9 cellular contexts compared by ENCODE assay signal in genomic region chr7:99373086-99374066, GRCh38. TPM values are rescaled to one million over a fixed set of nuclear protein-coding genes. Genes with fewer than 3 reads are reported as not detected.
DNase-seq lines count a peak whose midpoint lies in the region; ATAC-seq, FAIRE-seq and TF ChIP-seq lines count a peak whose summit lies in the region.
"Had no signal": no experiment of that assay in that cellular context is flagged by ENCODE, and none has a peak within 500 bp of the region (broad histone marks: within the 10 kb centered on the region; RNA-seq: fewer than 3 reads in every experiment).

No MANE protein-coding gene starts in this region.

- intact Hi-C loops in lower lobe of right lung (cut with DNase I), result no loop called here
- intact Hi-C loops in transverse colon (cut with DNase I; ENCODE audit: low total_unique reads), result no loop called here

- no peaks in the 10 kb centered on the region for H3K9me3 ChIP-seq in astrocyte (ENCODE audit: insufficient read depth, low read depth, low read length)
- H3K9me3 ChIP-seq in lower lobe of right lung, result no peaks in the 10 kb centered on the region
- H3K9me3 ChIP-seq in transverse colon, result no peaks in the 10 kb centered on the region

- H3K4me1 ChIP-seq in astrocyte (ENCODE audit: insufficient read depth, low read length), result peaks cover 3% of the 10 kb centered on the region
- peaks cover 52% of the 10 kb centered on the region for H3K4me1 ChIP-seq in lower lobe of right lung
- H3K4me1 ChIP-seq in transverse colon, result peaks cover 0 to 33% (median 26%) of the 10 kb centered on the region in 4 donors

- H3K4me3 Mint-ChIP-seq in activated naive CD4-positive, alpha-beta T cell treated with anti-CD3 and anti-CD28 coated beads, Interleukin-2, amount 10 ng/mL, durations not matched to agents 7 days and 5 days, result peak overlapping the region; percentile 74
- H3K4me3 Mint-ChIP-seq in astrocyte (ENCODE audit: unreplicated experiment), result peak overlapping the region; percentile 79

- peak overlapping the region; percentile 78 for H2AFZ ChIP-seq in astrocyte (ENCODE audit: low read depth, low read length)

- in situ Hi-C loops in transverse colon (cut with MboI; ENCODE audit: low pct_ligation_motif_present in 1 of 4, low pct_unique_long_range_greater_than_20kb in 1 of 4, low sequenced_read_pairs in 3 of 4), result no loop called here

- H3K27me3 Mint-ChIP-seq in activated naive CD4-positive, alpha-beta T cell treated with anti-CD3 and anti-CD28 coated beads, Interleukin-2, amount 10 ng/mL, durations not matched to agents 7 days and 5 days, result no peaks in the 10 kb centered on the region
- H3K27me3 Mint-ChIP-seq in astrocyte (ENCODE audit: low read depth, unreplicated experiment), result no peaks in the 10 kb centered on the region

- H3K36me3 ChIP-seq in astrocyte (ENCODE audit: insufficient read depth, low read length), result peaks cover 6% of the 10 kb centered on the region
- H3K36me3 ChIP-seq in lower lobe of right lung, result peaks cover 25% of the 10 kb centered on the region
- no peaks in the 10 kb centered on the region for H3K36me3 ChIP-seq in transverse colon

- TF ChIP-seq CTCF in astrocyte (IDR thresholded peaks at IDR 0.05; ENCODE audit: insufficient read depth, low read depth, low read length), result no peak
- TF ChIP-seq CTCF in lower lobe of right lung (IDR thresholded peaks at IDR 0.05), result no peak
- no peak for TF ChIP-seq CTCF in transverse colon (IDR thresholded peaks at IDR 0.05)

- H3K27ac Mint-ChIP-seq in activated naive CD4-positive, alpha-beta T cell treated with anti-CD3 and anti-CD28 coated beads, Interleukin-2, amount 10 ng/mL, durations not matched to agents 7 days and 5 days, result peak overlapping the region; percentile 79
- H3K27ac Mint-ChIP-seq in astrocyte (ENCODE audit: unreplicated experiment), result peak overlapping the region; percentile 53

- peaks cover 13% of the 10 kb centered on the region for H3K36me3 Mint-ChIP-seq in activated naive CD4-positive, alpha-beta T cell treated with anti-CD3 and anti-CD28 coated beads, Interleukin-2, amount 10 ng/mL, durations not matched to agents 7 days and 5 days
- no peaks in the 10 kb centered on the region for H3K36me3 Mint-ChIP-seq in astrocyte (ENCODE audit: low read depth, unreplicated experiment)

- H3K4me3 ChIP-seq in astrocyte (ENCODE audit: insufficient read depth, low read depth, low read length) (peak overlapping the region; percentile 70), lower lobe of right lung (peak overlapping the region; percentile 96), transverse colon (peak overlapping the region in 3 of 4 donors; percentile 79 to 98 (median 88))

- H3K27me3 ChIP-seq in astrocyte (ENCODE audit: insufficient read depth, low read length) (no peaks in the 10 kb centered on the region), lower lobe of right lung (ENCODE audit: low read depth) (no peaks in the 10 kb centered on the region), transverse colon (no peaks in the 10 kb centered on the region)

- no peak for DNase-seq in activated naive CD4-positive, alpha-beta T cell treated with anti-CD3 and anti-CD28 coated beads, Interleukin-2, amount 10 ng/mL, durations not matched to agents 7 days and 5 days
- no peak for DNase-seq in activated naive CD4-positive, alpha-beta T cell treated with Interleukin-2 at 50 U/mL for 16 hours
- DNase-seq in astrocyte (ENCODE audit: low read depth) (no peak), lower lobe of right lung (no peak), transverse colon (no peak), T-helper 9 cell (no peak), NCI-H1694 treated with DMSO at 0.1 percent for 48 hours (lab: John Stamatoyannopoulos, UW) (no peak), mesenteric fat pad (ENCODE audit: low spot score) (no peak)
- DNase-seq: HCEC 1CT had no signal

- H3K4me1 Mint-ChIP-seq in activated naive CD4-positive, alpha-beta T cell treated with anti-CD3 and anti-CD28 coated beads, Interleukin-2, amount 10 ng/mL, durations not matched to agents 7 days and 5 days, result peaks cover 55% of the 10 kb centered on the region
- peaks cover 3% of the 10 kb centered on the region for H3K4me1 Mint-ChIP-seq in astrocyte (ENCODE audit: low read depth, unreplicated experiment)

- no peak overlapping the region for H3K27ac ChIP-seq in astrocyte (ENCODE audit: low read depth, low read length)
- peak overlapping the region; percentile 93 for H3K27ac ChIP-seq in lower lobe of right lung
- H3K27ac ChIP-seq in transverse colon, result peak overlapping the region; percentile 93 to 96 (median 95)

- no peak for FAIRE-seq in astrocyte (lab: Jason Lieb, UNC)

- H3K79me2 ChIP-seq in astrocyte (ENCODE audit: insufficient read depth, low read length), result peaks cover 21% of the 10 kb centered on the region

- ATAC-seq in lower lobe of right lung, result no peak

- peak overlapping the region; percentile 74 for H3K9ac ChIP-seq in astrocyte (ENCODE audit: low read length)

- no peak for TF ChIP-seq EP300 in transverse colon (IDR thresholded peaks at IDR 0.05; ENCODE audit: low read depth)

- no peaks in the 10 kb centered on the region for H3K9me3 Mint-ChIP-seq in activated naive CD4-positive, alpha-beta T cell treated with anti-CD3 and anti-CD28 coated beads, Interleukin-2, amount 10 ng/mL, durations not matched to agents 7 days and 5 days
- H3K9me3 Mint-ChIP-seq in astrocyte (ENCODE audit: unreplicated experiment), result no peaks in the 10 kb centered on the region

- peak overlapping the region; percentile 93 for H3K4me2 ChIP-seq in astrocyte (ENCODE audit: low read length)

- CTCF ChIA-PET in activated naive CD4-positive, alpha-beta T cell treated with anti-CD3 and anti-CD28 coated beads, Interleukin-2, amount 10 ng/mL, durations not matched to agents 7 days and 5 days (lab: Charles Lee), result interaction anchor here (0.6 to 0.9 kb wide), 2 partner anchors 12 to 1359 kb away, joined by 3 to 5 read pairs; no protein-coding TSS in a partner anchor

- TF ChIP-seq POLR2A in transverse colon (IDR thresholded peaks at IDR 0.05), result no peak

- 78% methylated on average over 42 of the region's 42 CpGs; no CpG with 5 or more reads in 1 of the 2 donors for WGBS in transverse colon (ENCODE audit: low coverage in 1 of 2), 2 donors

- H4K20me1 ChIP-seq in astrocyte (ENCODE audit: insufficient read depth, low read length), result peaks cover 31% of the 10 kb centered on the region

RNA-seq across cellular contexts. Expression of gene ARPC1B, which starts 1.2 kb away (rescaled TPM):
- total RNA-seq in astrocyte (170 and 175 TPM in 2 replicates), lower lobe of right lung (236 TPM), transverse colon (100 to 1,000 TPM; 138 to 346 (median 186) TPM), mesenteric fat pad (159 TPM)

RNA-seq across cellular contexts. Expression of gene PDAP1, which starts 35.0 kb away (rescaled TPM):
- 106 and 111 TPM in 2 replicates for total RNA-seq in astrocyte
- total RNA-seq in lower lobe of right lung, result 61.6 TPM
- 10 to 100 TPM; 27.7 to 54.9 (median 49.9) TPM for total RNA-seq in transverse colon
- total RNA-seq in mesenteric fat pad, result 88.8 TPM

RNA-seq across cellular contexts. Expression of gene BUD31, which starts 35.4 kb away (rescaled TPM):
- 167 and 176 TPM in 2 replicates for total RNA-seq in astrocyte
- total RNA-seq in lower lobe of right lung, result 64.2 TPM
- total RNA-seq in transverse colon, result 100 to 1,000 TPM in 1 of 4 donors, 10 to 100 TPM in 2, 1 to 10 TPM in 1; 5.0 to 167 (median 50.1) TPM
- total RNA-seq in mesenteric fat pad, result 68.2 TPM

RNA-seq across cellular contexts. Expression of gene ARPC1A, which starts 47.7 kb away (rescaled TPM):
- total RNA-seq in astrocyte, result 185 and 198 TPM in 2 replicates
- total RNA-seq in lower lobe of right lung, result 109 TPM
- 100 to 1,000 TPM; 104 to 186 (median 147) TPM for total RNA-seq in transverse colon
- 109 TPM for total RNA-seq in mesenteric fat pad
